20 cellular contexts compared by ENCODE assay signal in the genomic region with DNA sequence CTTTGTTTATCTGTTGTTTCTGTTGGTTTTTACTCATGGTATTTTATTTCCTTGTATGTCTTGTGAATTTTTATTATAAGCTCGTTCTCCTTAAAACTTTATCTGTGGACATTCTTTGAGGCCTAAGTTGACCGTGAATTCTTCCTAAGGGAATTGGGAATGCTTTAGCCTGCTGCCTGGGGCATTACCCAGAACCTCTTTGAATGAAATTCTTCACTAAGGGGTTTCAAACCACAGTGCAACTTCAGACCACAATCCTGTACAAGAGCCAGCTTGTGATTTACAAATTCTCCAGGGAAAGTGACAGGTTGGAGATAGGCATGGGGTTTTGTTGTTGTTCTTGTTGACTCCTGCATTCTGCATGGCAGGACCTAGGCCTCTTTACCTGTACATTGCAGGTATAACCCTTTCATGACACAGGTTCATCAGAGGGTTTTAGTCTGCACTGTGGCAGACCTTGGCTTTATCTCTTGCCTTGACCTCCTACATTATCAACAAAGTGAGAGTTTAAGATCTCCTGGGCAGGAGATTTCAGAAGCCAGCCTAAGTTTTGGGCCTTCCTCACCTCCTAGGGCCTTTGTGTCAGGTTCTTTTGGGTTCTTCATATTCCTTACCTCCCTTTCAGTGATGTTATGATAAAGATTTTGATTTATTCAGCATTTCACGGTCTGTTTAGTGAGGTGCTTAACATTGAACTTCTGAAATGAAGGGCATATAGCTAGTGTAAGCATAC.
"Had no signal": no experiment of that assay in that cellular context is flagged by ENCODE, and none has a peak within 500 bp of the region (broad histone marks: within the 10 kb centered on the region; RNA-seq: fewer than 3 reads in every experiment).

No MANE protein-coding gene starts in this region.

- DNase-seq: colonic mucosa; dermis blood vessel endothelial cell; effector CD4-positive, alpha-beta T cell; endodermal cell; erythroblast; heart right ventricle; hypothalamus; islet precursor cell; mammary epithelial cell; mucosa of descending colon; natural killer cell; stimulated activated CD4-positive, alpha-beta T cell treated with anti-CD3 and anti-CD28 coated beads, Interleukin-2, amount 100 ng/mL, for 48 hours; stimulated activated naive CD8-positive, alpha-beta T cell treated with anti-CD3 and anti-CD28 coated beads, Interleukin-15, Interleukin-2, amounts not matched to agents 100 U/mL and 50 U/mL, for 24 hours; thyroid gland had no signal

- H3K27me3 ChIP-seq: colonic mucosa, heart right ventricle, right atrium auricular region, suprapubic skin, thyroid gland had no signal

- H3K27ac ChIP-seq: colonic mucosa, heart right ventricle, right atrium auricular region, suprapubic skin, thyroid gland had no signal

- FAIRE-seq: endothelial cell of umbilical vein, frontal cortex, urothelium cell line had no signal

- H3K36me3 ChIP-seq: colonic mucosa, heart right ventricle, right atrium auricular region, suprapubic skin, thyroid gland had no signal

- H3K4me3 ChIP-seq: colonic mucosa, heart right ventricle, mucosa of descending colon, right atrium auricular region, smooth muscle cell, suprapubic skin, thyroid gland had no signal
